In the genomic region with DNA sequence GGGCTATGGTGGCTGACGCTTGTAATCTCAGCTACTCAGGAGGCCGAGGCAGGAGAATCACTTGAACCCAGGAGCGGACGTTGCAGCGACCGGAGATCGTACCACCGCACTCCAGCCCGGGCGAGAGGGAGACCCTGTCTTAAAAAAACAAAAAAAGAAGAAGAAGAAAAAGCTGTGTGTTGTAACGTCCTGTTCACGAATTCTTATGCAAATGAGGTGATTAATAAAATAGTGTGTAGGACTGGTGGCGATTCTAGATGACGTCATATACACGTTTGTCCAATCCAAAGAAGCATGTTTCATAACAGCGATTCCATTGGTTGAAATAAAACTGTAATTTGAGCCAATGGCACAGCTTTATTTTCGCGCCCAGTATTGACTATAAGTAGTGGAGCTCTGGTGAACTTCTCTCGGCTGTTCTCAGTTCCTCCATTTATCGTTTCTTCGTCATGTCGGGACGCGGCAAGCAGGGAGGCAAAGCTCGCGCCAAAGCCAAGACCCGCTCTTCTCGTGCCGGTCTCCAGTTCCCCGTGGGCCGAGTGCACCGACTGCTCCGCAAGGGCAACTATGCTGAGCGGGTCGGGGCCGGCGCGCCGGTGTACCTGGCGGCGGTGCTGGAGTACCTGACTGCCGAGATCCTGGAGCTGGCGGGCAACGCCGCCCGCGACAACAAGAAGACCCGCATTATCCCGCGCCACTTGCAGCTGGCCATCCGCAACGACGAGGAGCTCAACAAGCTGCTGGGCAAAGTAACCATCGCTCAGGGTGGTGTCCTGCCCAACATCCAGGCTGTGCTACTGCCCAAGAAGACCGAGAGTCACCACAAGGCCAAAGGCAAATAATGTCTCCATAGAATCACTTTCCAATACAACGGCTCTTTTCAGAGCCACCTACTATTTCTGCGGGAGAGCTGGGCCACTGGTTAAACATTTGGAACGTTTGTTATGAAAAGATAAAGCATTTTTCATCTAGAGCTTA, we compare ENCODE assay signal across 8 cellular contexts. TPM values are rescaled to one million over a fixed set of nuclear protein-coding genes. Genes with fewer than 3 reads are reported as not detected.
DNase-seq lines count a peak whose midpoint lies in the region; ATAC-seq, FAIRE-seq and TF ChIP-seq lines count a peak whose summit lies in the region.

No MANE protein-coding gene starts in this region.

- H3K9ac ChIP-seq in GM23248 (peak overlapping the region; percentile 87), Karpas-422 (ENCODE audit: low read length) (peak overlapping the region; percentile 75)

- ATAC-seq in natural killer cell treated with Interleukin-12 subunit alpha and Interleukin-12 subunit beta and Interleukin-15 and Interleukin-18, amount 100 ng/mL, for 72 hours: peak; percentile 71 to 84

- H3K36me3 ChIP-seq in GM23248 (ENCODE audit: low read depth) (no peaks in the 10 kb centered on the region), Karpas-422 (ENCODE audit: insufficient read depth, low read length) (no peaks in the 10 kb centered on the region), thymus (ENCODE audit: control insufficient read depth, insufficient read depth) (no peaks in the 10 kb centered on the region)

- DNase-seq in ELF-1 (ENCODE audit: low read depth, low spot score) (peak; percentile 96), GM23248 (peak; percentile 97), Karpas-422 (peak; percentile 94), RCC 7860 (ENCODE audit: low spot score) (peak; percentile 93), fibroblast of the aortic adventitia (ENCODE audit: low read depth) (peak; percentile 99)
- peak; percentile 34 for DNase-seq in activated T-helper 9 cell treated with anti-CD3 and anti-CD28 coated beads, Interleukin-2, amount 50 U/mL, for 16 hours (ENCODE audit: low read depth)
- DNase-seq in natural killer cell treated with Interleukin-12 subunit alpha and Interleukin-12 subunit beta and Interleukin-15 and Interleukin-18, amount 100 ng/mL, for 72 hours (ENCODE audit: low spot score): peak; percentile 80

- H3K4me2 ChIP-seq in GM23248 (ENCODE audit: unreplicated experiment) (peak overlapping the region; percentile 98), Karpas-422 (ENCODE audit: low read depth, low read length, poor library complexity, severe bottlenecking) (peak overlapping the region; percentile 83)

- in situ Hi-C loops in GM23248 (cut with MboI): loop anchor here (25.0 kb wide), 1 partner anchor 1828 kb away; a partner anchor contains a TSS

- no peaks in the 10 kb centered on the region for H3K36me3 Mint-ChIP-seq in natural killer cell treated with Interleukin-12 subunit alpha and Interleukin-12 subunit beta and Interleukin-15 and Interleukin-18, amount 100 ng/mL, for 72 hours

- peaks cover 33% of the 10 kb centered on the region for H3F3A ChIP-seq in GM23248 (ENCODE audit: insufficient read depth)

- H3K79me2 ChIP-seq in GM23248 (ENCODE audit: insufficient read depth): no peaks in the 10 kb centered on the region
- no peaks in the 10 kb centered on the region for H3K79me2 ChIP-seq in Karpas-422 (ENCODE audit: low read length)

- FAIRE-seq in RCC 7860 (lab: Jason Lieb, UNC): peak; percentile 89

- WGBS in GM23248 (ENCODE audit: low coverage in 1 of 2, low lambda C conversion rate in 2 of 2, missing lambda C conversion rate in 2 of 2), 2 experiments: 1 to 2% methylated on average over 55 to 58 of the region's 58 CpGs
- WGBS in thymus: under 1% methylated on average over 58 of the region's 58 CpGs

- no peaks in the 10 kb centered on the region for H3K9me3 Mint-ChIP-seq in natural killer cell treated with Interleukin-12 subunit alpha and Interleukin-12 subunit beta and Interleukin-15 and Interleukin-18, amount 100 ng/mL, for 72 hours

- TF ChIP-seq CTCF in fibroblast of the aortic adventitia (IDR thresholded peaks at IDR 0.05; ENCODE audit: insufficient read depth, low read length): no peak

- H4K20me1 ChIP-seq in GM23248 (ENCODE audit: insufficient read depth): no peaks in the 10 kb centered on the region
- H4K20me1 ChIP-seq in Karpas-422 (ENCODE audit: insufficient read depth, low read depth, low read length): no peaks in the 10 kb centered on the region

- H3K27ac ChIP-seq in GM23248 (peak overlapping the region; percentile 86), Karpas-422 (ENCODE audit: low read length) (peak overlapping the region; percentile 78), thymus (ENCODE audit: low read depth) (peak overlapping the region; percentile 90)

- H3K27ac Mint-ChIP-seq in natural killer cell treated with Interleukin-12 subunit alpha and Interleukin-12 subunit beta and Interleukin-15 and Interleukin-18, amount 100 ng/mL, for 72 hours: peak overlapping the region; percentile 94 to 95

- H3K4me3 ChIP-seq in GM23248: peak overlapping the region; percentile 85
- peak overlapping the region; percentile 66 for H3K4me3 ChIP-seq in Karpas-422 (ENCODE audit: low read length)
- peak overlapping the region; percentile 73 for H3K4me3 ChIP-seq in fibroblast of the aortic adventitia (ENCODE audit: low read depth, low read length)
- peak overlapping the region; percentile 76 for H3K4me3 ChIP-seq in thymus (ENCODE audit: low read length)

- peaks cover 36 to 54% of the 10 kb centered on the region in 2 donors for H3K4me1 Mint-ChIP-seq in natural killer cell treated with Interleukin-12 subunit alpha and Interleukin-12 subunit beta and Interleukin-15 and Interleukin-18, amount 100 ng/mL, for 72 hours (ENCODE audit: low read depth in 2 of 2)

- peak overlapping the region; percentile 83 for H3K4me3 Mint-ChIP-seq in natural killer cell treated with Interleukin-12 subunit alpha and Interleukin-12 subunit beta and Interleukin-15 and Interleukin-18, amount 100 ng/mL, for 72 hours

- no peaks in the 10 kb centered on the region for H3K9me2 ChIP-seq in GM23248 (ENCODE audit: insufficient read depth)
- no peaks in the 10 kb centered on the region for H3K9me2 ChIP-seq in Karpas-422 (replicated peaks; ENCODE audit: insufficient read depth, low read length)

- H2AFZ ChIP-seq in GM23248 (peak overlapping the region; percentile 93), Karpas-422 (ENCODE audit: low read length) (peak overlapping the region; percentile 43; the same call in 1 of the 2 replicates)

- H3K27me3 ChIP-seq in GM23248 (replicated peaks; ENCODE audit: insufficient read depth) (no peaks in the 10 kb centered on the region), Karpas-422 (ENCODE audit: low read length) (no peaks in the 10 kb centered on the region), thymus (ENCODE audit: control insufficient read depth, insufficient read depth) (no peaks in the 10 kb centered on the region)

- no peaks in the 10 kb centered on the region for H3K27me3 Mint-ChIP-seq in natural killer cell treated with Interleukin-12 subunit alpha and Interleukin-12 subunit beta and Interleukin-15 and Interleukin-18, amount 100 ng/mL, for 72 hours

- H3K9me3 ChIP-seq in GM23248 (ENCODE audit: low read depth): no peaks in the 10 kb centered on the region
- no peaks in the 10 kb centered on the region for H3K9me3 ChIP-seq in Karpas-422 (ENCODE audit: low read length)
- peaks cover 2% of the 10 kb centered on the region for H3K9me3 ChIP-seq in thymus (ENCODE audit: control insufficient read depth)

- peaks cover 7% of the 10 kb centered on the region; the same call in 1 of the 2 replicates for H3K4me1 ChIP-seq in GM23248 (ENCODE audit: insufficient read depth)
- H3K4me1 ChIP-seq in Karpas-422 (ENCODE audit: low read length): peaks cover 36% of the 10 kb centered on the region
- H3K4me1 ChIP-seq in thymus (ENCODE audit: control insufficient read depth, insufficient read depth, low read length): peaks cover 8% of the 10 kb centered on the region

RNA-seq across cellular contexts. Expression of a gene that starts 47.0 kb away (rescaled TPM):
- total RNA-seq in GM23248 (2014; rRNA removed; shearing (Covaris generic)): not detected in 2 replicates
- not detected in 2 replicates for polyA plus RNA-seq in GM23248 (2016; fragmentation: Nextera tagmentation; extraction: Ambion mirVana)
- total RNA-seq in Karpas-422 (2014; rRNA removed; shearing (Covaris generic); ENCODE audit: low replicate concordance): not detected in 2 replicates
- total RNA-seq in fibroblast of the aortic adventitia (ENCODE audit: low replicate concordance): not detected in 2 replicates
- total RNA-seq in natural killer cell treated with Interleukin-12 subunit alpha and Interleukin-12 subunit beta and Interleukin-15 and Interleukin-18, amount 100 ng/mL, for 72 hours: not detected
- polyA plus RNA-seq in thymus: not detected

Comparison
In these comparisons a context has a peak if more than half of its experiments do, and no peak if none do; other contexts are left out.
1. Peak in every context shown above with its lines: DNase-seq, ATAC-seq, H3K4me3 ChIP-seq and H3K27ac ChIP-seq.
2. DNase-seq: peak in every context shown above with its lines; median percentile 99 in fibroblast of the aortic adventitia; 97 in GM23248; 96 in ELF-1; 94 in Karpas-422; 93 in RCC 7860; 80 in natural killer cell treated with Interleukin-12 subunit alpha and Interleukin-12 subunit beta and Interleukin-15 and Interleukin-18, amount 100 ng/mL, for 72 hours; 34 in activated T-helper 9 cell treated with anti-CD3 and anti-CD28 coated beads, Interleukin-2, amount 50 U/mL, for 16 hours.